In genomic region chr5:94345257-94345656, GRCh38 we compare ENCODE assay signal across 32 cellular contexts.
"Had no signal": no experiment of that assay in that cellular context is flagged by ENCODE, and none has a peak within 500 bp of the region (broad histone marks: within the 10 kb centered on the region; RNA-seq: fewer than 3 reads in every experiment).

No MANE protein-coding gene starts in this region.

- H3K27ac ChIP-seq: ascending aorta, cardiac muscle cell, coronary artery, RWPE1, WERI-Rb-1 had no signal

- H3K27me3 ChIP-seq: ascending aorta, cardiac muscle cell had no signal

- DNase-seq: activated CD4-positive, alpha-beta memory T cell treated with anti-CD3 and anti-CD28 coated beads, Interleukin-2, amount 10 ng/mL, durations not matched to agents 7 days and 5 days; activated CD4-positive, alpha-beta T cell treated with anti-CD3 and anti-CD28 coated beads for 1 hour; activated CD4-positive, alpha-beta T cell treated with anti-CD3 and anti-CD28 coated beads for 48 hours; activated CD4-positive, CD25-positive, alpha-beta regulatory T cell; activated CD8-positive, alpha-beta memory T cell treated with anti-CD3 and anti-CD28 coated beads for 24 hours; activated CD8-positive, alpha-beta memory T cell treated with anti-CD3 and anti-CD28 coated beads, Interleukin-2, amount 10 ng/mL, durations not matched to agents 7 days and 5 days; activated gamma-delta T cell; activated naive CD4-positive, alpha-beta T cell treated with Interleukin-2 at 50 U/mL for 16 hours; activated naive CD8-positive, alpha-beta T cell treated with anti-CD3 and anti-CD28 coated beads, Interleukin-2, amount 10 ng/mL, durations not matched to agents 7 days and 5 days; activated T-cell treated with anti-CD3 and anti-CD28 coated beads, Interleukin-2, amount 50 U/mL, for 24 hours; amygdala; KG1; NCI-H1105; NCI-H1417 treated with DMSO at 0.1 percent for 48 hours; NCI-H1930; NCI-H2081 treated with DMSO at 0.1 percent for 48 hours; NCI-H226; NCI-H446 treated with DMSO at 0.1 percent for 48 hours; NCI-H524; NCI-H69; NCI-H82; PC-3; SIG-M5; SW 1271; T1000; WERI-Rb-1 had no signal

- ATAC-seq: activated CD8-positive, alpha-beta memory T cell treated with anti-CD3 and anti-CD28 coated beads, Interleukin-2, amount 10 ng/mL, durations not matched to agents 7 days and 5 days; PC-3; Right ventricle myocardium inferior; SK-N-SH treated with all-trans-retinoic acid at 6 μM for 48 hours had no signal

- H3K36me3 ChIP-seq: ascending aorta, cardiac muscle cell, WERI-Rb-1 had no signal

- H3K4me3 ChIP-seq: ascending aorta, cardiac muscle cell, coronary artery had no signal

- H3K9me3 ChIP-seq: ascending aorta had no signal

- H3K4me1 ChIP-seq: ascending aorta had no signal
